8 cellular contexts compared by ENCODE assay signal in genomic region chr1:111448482-111448917, GRCh38. TPM values are rescaled to one million over a fixed set of nuclear protein-coding genes. Genes with fewer than 3 reads are reported as not detected.
DNase-seq lines count a peak whose midpoint lies in the region; ATAC-seq, FAIRE-seq and TF ChIP-seq lines count a peak whose summit lies in the region.

No MANE protein-coding gene starts in this region.

- dilution Hi-C loops in keratinocyte (cut with MboI; ENCODE audit: extremely low pct_ligation_motif_present, low sequenced_read_pairs) = no loop called here

- POLR2A ChIA-PET in CD8-positive, alpha-beta T cell (lab: Charles Lee) = interaction anchor here (0.9 to 2.4 kb wide), 10 partner anchors 8 to 306 kb away, joined by 3 to 9 read pairs (median 4); no protein-coding TSS in a partner anchor

- ATAC-seq in CD8-positive, alpha-beta T cell = peak; percentile 34
- ATAC-seq in GM21529 (IDR thresholded peaks at IDR 0.05; ENCODE audit: unreplicated experiment) = peak; percentile 27

- H2AFZ ChIP-seq in keratinocyte (ENCODE audit: control insufficient read depth, low read length) = peak overlapping the region; percentile 30

- H3K9me3 ChIP-seq in CD8-positive, alpha-beta T cell (ENCODE audit: low read length) = no peaks in the 10 kb centered on the region
- H3K9me3 ChIP-seq in ascending aorta = no peaks in the 10 kb centered on the region
- H3K9me3 ChIP-seq in keratinocyte (ENCODE audit: control insufficient read depth, low read depth, low read length) = no peaks in the 10 kb centered on the region

- H3K79me2 ChIP-seq in keratinocyte (ENCODE audit: control insufficient read depth, insufficient read depth, low read length) = peaks cover 79% of the 10 kb centered on the region

- peak overlapping the region; percentile 92 for H3K9ac ChIP-seq in keratinocyte (ENCODE audit: control insufficient read depth, extremely low read depth, insufficient read depth, low read length)

- no peaks in the 10 kb centered on the region for H3K9me3 Mint-ChIP-seq in CD8-positive, alpha-beta T cell

- peaks cover 14% of the 10 kb centered on the region for H3K36me3 ChIP-seq in CD8-positive, alpha-beta T cell (ENCODE audit: insufficient read depth, low read length)
- H3K36me3 ChIP-seq in ascending aorta = peaks cover 9 to 26% of the 10 kb centered on the region in 2 donors
- peaks cover 12 to 22% of the 10 kb centered on the region in 2 experiments for H3K36me3 ChIP-seq in keratinocyte (ENCODE audit: control insufficient read depth in 2 of 2, extremely low read depth in 1 of 2, insufficient read depth in 2 of 2, low read length in 2 of 2)

- H4K20me1 ChIP-seq in keratinocyte (ENCODE audit: control insufficient read depth, extremely low read depth, insufficient read depth, low read length) = peaks cover 6% of the 10 kb centered on the region

- peak overlapping the region; percentile 86 for H3K4me3 ChIP-seq in CD8-positive, alpha-beta T cell (ENCODE audit: low read depth, low read length)
- peak overlapping the region; percentile 88 for H3K4me3 ChIP-seq in NB4 (ENCODE audit: low read depth, low read length)
- peak overlapping the region; percentile 85 to 96 for H3K4me3 ChIP-seq in ascending aorta
- peak overlapping the region; percentile 93 to 98 (median 93) for H3K4me3 ChIP-seq in keratinocyte (ENCODE audit: control insufficient read depth in 2 of 3, extremely low read depth in 1 of 3, insufficient read depth in 2 of 3, low read depth in 1 of 3, low read length in 3 of 3)

- peaks cover 52% of the 10 kb centered on the region for H3K4me1 ChIP-seq in CD8-positive, alpha-beta T cell (ENCODE audit: insufficient read depth, low read length)
- peaks cover 13 to 29% of the 10 kb centered on the region in 2 donors for H3K4me1 ChIP-seq in ascending aorta
- H3K4me1 ChIP-seq in keratinocyte (ENCODE audit: control insufficient read depth, extremely low read depth, insufficient read depth, low read length) = peaks cover 29% of the 10 kb centered on the region

- intact Hi-C loops in CD8-positive, alpha-beta T cell (cut with DNase I, micrococcal nuclease) = loop anchor here (2.0 to 10.0 kb wide), 8 partner anchors 22 to 1416 kb away; partner anchors contain the start of genes STRIP1 (in 2 of the 2), CEPT1 (in 1 of the 2), DRAM2 (in 1 of the 2) and KCNA3 (in 1 of the 2)
- intact Hi-C loops in ascending aorta (cut with DNase I) = loop anchor here (2.0 to 10.0 kb wide), 5 partner anchors 308 to 1266 kb away; partner anchors contain the start of genes CEPT1, DRAM2, LRIF1 and PPM1J

- no peaks in the 10 kb centered on the region for H3K9me1 ChIP-seq in keratinocyte (ENCODE audit: control insufficient read depth, extremely low read depth, insufficient read depth, low read length)

- H3K27me3 Mint-ChIP-seq in CD8-positive, alpha-beta T cell (ENCODE audit: low read depth) = no peaks in the 10 kb centered on the region

- no peak for TF ChIP-seq POLR2A in NB4 (IDR thresholded peaks at IDR 0.05; ENCODE audit: extremely low read depth, insufficient read length)

- FAIRE-seq in keratinocyte (lab: Jason Lieb, UNC) = no peak

- peaks cover 82% of the 10 kb centered on the region for H3K4me1 Mint-ChIP-seq in CD8-positive, alpha-beta T cell (ENCODE audit: low read depth)

- TF ChIP-seq CTCF in CD8-positive, alpha-beta T cell (IDR thresholded peaks at IDR 0.05) = no peak
- no peak for TF ChIP-seq CTCF in NB4 (IDR thresholded peaks at IDR 0.05; ENCODE audit: low read depth, low read length)
- no peak for TF ChIP-seq CTCF in ascending aorta (IDR thresholded peaks at IDR 0.05)
- no peak for TF ChIP-seq CTCF in keratinocyte (optimal IDR thresholded peaks at IDR 0.05 in 1 of 3, IDR thresholded peaks at IDR 0.05 in 1 of 3, conservative IDR thresholded peaks at IDR 0.05 in 1 of 3; ENCODE audit: extremely low read depth in 1 of 3, insufficient read depth in 2 of 3, low read length in 3 of 3)

- CTCF ChIA-PET in CD8-positive, alpha-beta T cell (lab: Charles Lee) = interaction anchor here (1.0 to 2.8 kb wide), 10 partner anchors 10 to 299 kb away, joined by 3 to 18 read pairs (median 4); no protein-coding TSS in a partner anchor

- peak overlapping the region; percentile 75 for H3K27ac ChIP-seq in CD8-positive, alpha-beta T cell (ENCODE audit: low read depth, low read length)
- H3K27ac ChIP-seq in ascending aorta (peak overlapping the region; percentile 70 to 84), keratinocyte (ENCODE audit: control insufficient read depth, insufficient read depth, low read length) (peak overlapping the region; percentile 76)

- no peaks in the 10 kb centered on the region for H3K27me3 ChIP-seq in CD8-positive, alpha-beta T cell (ENCODE audit: insufficient read depth, low read length)
- H3K27me3 ChIP-seq in ascending aorta (no peaks in the 10 kb centered on the region), keratinocyte (ENCODE audit: control insufficient read depth, extremely low read depth, insufficient read depth, low read length) (no peaks in the 10 kb centered on the region)

- peak overlapping the region; percentile 99 for H3K4me3 Mint-ChIP-seq in CD8-positive, alpha-beta T cell

- H3K4me2 ChIP-seq in keratinocyte (ENCODE audit: control insufficient read depth, extremely low read depth, insufficient read depth, low read depth, low read length) = peak overlapping the region; percentile 89

- DNase-seq in CD8-positive, alpha-beta T cell = peak in 1 of 7 experiments; percentile 27
- DNase-seq in NB4 (ENCODE audit: low read depth) (no peak), ascending aorta (ENCODE audit: low spot score in 2 of 2) (no peak), keratinocyte (ENCODE audit: low read depth, low spot score) (no peak), Ammon's horn (ENCODE audit: low spot score) (no peak), T-helper 9 cell (no peak)
- DNase-seq in stimulated activated CD8-positive, alpha-beta memory T cell treated with anti-CD3 and anti-CD28 coated beads, Interleukin-12 subunit alpha, Interleukin-12 subunit beta, amount 100 ng/mL, for 4 hours (ENCODE audit: low read depth) = peak; percentile 19

- H3K36me3 Mint-ChIP-seq in CD8-positive, alpha-beta T cell = peaks cover 75% of the 10 kb centered on the region

- H3K27ac Mint-ChIP-seq in CD8-positive, alpha-beta T cell = peak overlapping the region; percentile 98

RNA-seq across cellular contexts. Expression of gene WDR77, which starts 0.6 kb away (rescaled TPM):
- 10 to 100 TPM in 1 of 2 experiments, 1 to 10 TPM in 1; 9.5 to 11.4 TPM for total RNA-seq in CD8-positive, alpha-beta T cell
- 31.2 TPM for total RNA-seq in ascending aorta
- polyA plus RNA-seq in keratinocyte = 91.5 to 171 TPM (median 110 TPM) in 3 replicates
- polyA plus RNA-seq in keratinocyte (2011; ENCODE audit: low read depth) = 11.2 TPM
- 120 TPM in 2 replicates for polyA plus RNA-seq in keratinocyte (2011; cell fraction: cytosol; rRNA removed)
- 136 and 159 TPM in 2 replicates for polyA plus RNA-seq in keratinocyte (2011; cell fraction: nucleus; rRNA removed)
- 31.9 and 61.7 TPM in 2 replicates for polyA plus RNA-seq in keratinocyte (2012; ENCODE audit: low replicate concordance)
- 93.0 to 276 TPM (median 169 TPM) in 3 replicates for polyA minus RNA-seq in keratinocyte
- 43.5 TPM for polyA minus RNA-seq in keratinocyte (2011; cell fraction: cytosol; rRNA and poly(A)+ RNA removed)
- 38.2 and 64.8 TPM in 2 replicates for polyA minus RNA-seq in keratinocyte (2011; cell fraction: nucleus; rRNA and poly(A)+ RNA removed)

RNA-seq across cellular contexts. Expression of gene ATP5PB, which starts 0.8 kb away (rescaled TPM):
- total RNA-seq in CD8-positive, alpha-beta T cell = 10 to 100 TPM; 59.9 to 64.6 TPM
- total RNA-seq in ascending aorta = 24.7 TPM
- 360 to 539 TPM (median 395 TPM) in 3 replicates for polyA plus RNA-seq in keratinocyte
- 387 TPM for polyA plus RNA-seq in keratinocyte (2011; ENCODE audit: low read depth)
- 337 and 617 TPM in 2 replicates for polyA plus RNA-seq in keratinocyte (2011; cell fraction: cytosol; rRNA removed)
- polyA plus RNA-seq in keratinocyte (2011; cell fraction: nucleus; rRNA removed) = 204 and 256 TPM in 2 replicates
- polyA plus RNA-seq in keratinocyte (2012; ENCODE audit: low replicate concordance) = 233 and 313 TPM in 2 replicates
- 85.6 to 244 TPM (median 150 TPM) in 3 replicates for polyA minus RNA-seq in keratinocyte
- polyA minus RNA-seq in keratinocyte (2011; cell fraction: cytosol; rRNA and poly(A)+ RNA removed) = 169 TPM
- polyA minus RNA-seq in keratinocyte (2011; cell fraction: nucleus; rRNA and poly(A)+ RNA removed) = 43.6 and 79.3 TPM in 2 replicates

RNA-seq across cellular contexts. Expression of gene OVGP1, which starts 21.0 kb away (rescaled TPM):
- 1 to 10 TPM; 6.1 to 6.4 TPM for total RNA-seq in CD8-positive, alpha-beta T cell
- total RNA-seq in ascending aorta = 1.6 TPM
- 0.35 to 1.8 TPM (median 0.60 TPM) in 3 replicates for polyA plus RNA-seq in keratinocyte
- polyA plus RNA-seq in keratinocyte (2011; ENCODE audit: low read depth) = 8.2 TPM
- 0.16 and 0.21 TPM in 2 replicates for polyA plus RNA-seq in keratinocyte (2011; cell fraction: cytosol; rRNA removed)
- 4.7 and 7.5 TPM in 2 replicates for polyA plus RNA-seq in keratinocyte (2011; cell fraction: nucleus; rRNA removed)
- 0.30 and 9.2 TPM in 2 replicates for polyA plus RNA-seq in keratinocyte (2012; ENCODE audit: low replicate concordance)
- 1.2 to 1.3 TPM in 2 of 3 replicates, not detected in the other for polyA minus RNA-seq in keratinocyte
- not detected for polyA minus RNA-seq in keratinocyte (2011; cell fraction: cytosol; rRNA and poly(A)+ RNA removed)
- 2.3 and 7.2 TPM in 2 replicates for polyA minus RNA-seq in keratinocyte (2011; cell fraction: nucleus; rRNA and poly(A)+ RNA removed)

RNA-seq across cellular contexts. Expression of gene C1orf162, which starts 25.3 kb away (rescaled TPM):
- 10 to 100 TPM; 14.0 to 15.5 TPM for total RNA-seq in CD8-positive, alpha-beta T cell
- total RNA-seq in ascending aorta = 18.9 TPM
- polyA plus RNA-seq in keratinocyte = 0.10 to 0.24 TPM (median 0.21 TPM) in 3 replicates
- 0.24 TPM for polyA plus RNA-seq in keratinocyte (2011; ENCODE audit: low read depth)
- polyA plus RNA-seq in keratinocyte (2011; cell fraction: cytosol; rRNA removed) = 0.18 TPM in 1 of 2 replicates, not detected in the other
- polyA plus RNA-seq in keratinocyte (2011; cell fraction: nucleus; rRNA removed) = 0.79 and 1.6 TPM in 2 replicates
- 1.6 TPM in 1 of 2 replicates, not detected in the other for polyA plus RNA-seq in keratinocyte (2012; ENCODE audit: low replicate concordance)
- 0.33 to 0.54 TPM in 2 of 3 replicates, not detected in the other for polyA minus RNA-seq in keratinocyte
- polyA minus RNA-seq in keratinocyte (2011; cell fraction: cytosol; rRNA and poly(A)+ RNA removed) = not detected
- 0.85 TPM in 1 of 2 replicates, not detected in the other for polyA minus RNA-seq in keratinocyte (2011; cell fraction: nucleus; rRNA and poly(A)+ RNA removed)

RNA-seq across cellular contexts. Expression of gene ADORA3, which starts 54.9 kb away (rescaled TPM):
- not detected for total RNA-seq in CD8-positive, alpha-beta T cell
- 3.6 TPM for total RNA-seq in ascending aorta
- polyA plus RNA-seq in keratinocyte = not detected in 3 replicates
- not detected for polyA plus RNA-seq in keratinocyte (2011; ENCODE audit: low read depth)
- polyA plus RNA-seq in keratinocyte (2011; cell fraction: cytosol; rRNA removed) = not detected in 2 replicates
- not detected in 2 replicates for polyA plus RNA-seq in keratinocyte (2011; cell fraction: nucleus; rRNA removed)
- polyA plus RNA-seq in keratinocyte (2012; ENCODE audit: low replicate concordance) = not detected in 2 replicates
- polyA minus RNA-seq in keratinocyte = not detected in 3 replicates
- polyA minus RNA-seq in keratinocyte (2011; cell fraction: cytosol; rRNA and poly(A)+ RNA removed) = not detected
- not detected in 2 replicates for polyA minus RNA-seq in keratinocyte (2011; cell fraction: nucleus; rRNA and poly(A)+ RNA removed)
